Comparison of ENCODE assay signal across 1 cellular context in the genomic region with DNA sequence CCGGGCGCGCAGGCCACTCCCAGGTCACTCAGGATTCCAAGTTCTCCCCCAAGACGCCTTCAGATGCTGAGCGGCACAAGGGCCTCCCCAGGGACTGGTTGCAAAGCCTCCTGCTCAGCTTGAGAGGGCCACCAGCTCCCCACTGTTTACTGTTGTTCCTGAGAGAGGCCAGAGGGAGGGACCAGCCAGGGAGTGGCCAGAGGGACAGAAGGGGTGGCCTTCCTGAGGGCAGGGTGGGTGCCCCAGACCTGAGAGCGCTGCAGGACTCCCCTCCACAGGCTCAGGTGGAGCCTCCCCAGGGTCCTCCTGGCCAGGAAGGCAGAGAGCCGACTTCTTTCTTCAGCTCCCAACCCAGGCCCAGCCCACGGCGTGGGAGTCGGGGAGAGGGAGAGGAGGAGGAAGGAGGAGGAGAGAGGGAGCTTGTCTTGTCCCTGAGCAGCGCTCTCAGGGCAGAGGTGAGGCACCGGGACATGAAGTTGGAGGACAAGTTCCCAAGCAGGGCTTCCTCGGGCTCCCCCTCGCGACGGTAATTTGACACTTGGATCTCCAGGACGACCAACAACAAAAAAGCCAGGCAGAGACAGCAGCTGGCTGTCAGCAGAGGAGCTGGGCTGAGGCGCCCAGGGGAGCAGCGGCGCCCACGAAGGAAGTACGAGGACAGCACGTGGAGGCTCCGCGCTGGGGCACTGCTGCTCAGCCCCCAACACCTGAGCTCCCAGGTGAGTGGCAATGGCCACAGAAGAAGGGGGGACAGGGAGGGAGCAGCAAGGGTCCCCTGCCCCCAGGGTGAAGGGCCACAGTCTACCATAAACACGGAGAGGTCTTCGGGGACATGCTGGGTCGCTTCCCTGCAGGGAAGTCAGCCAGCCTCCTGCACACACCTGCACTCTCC.
TF ChIP-seq lines count a peak whose summit lies in the region.

No MANE protein-coding gene starts in this region.

TF ChIP-seq in K562, 482 proteins besides CTCF, POLR2A, EP300 and RAD21 (continued from another document and continues in another):
- TF ChIP-seq ZNF507 (tag; conservative IDR thresholded peaks at IDR 0.05), result no peak
- TF ChIP-seq HCFC1 (IDR thresholded peaks at IDR 0.05; ENCODE audit: low read depth, low read length), result peak; percentile 30; the same call in 1 of the 2 replicates
- TF ChIP-seq, protein P1, sequence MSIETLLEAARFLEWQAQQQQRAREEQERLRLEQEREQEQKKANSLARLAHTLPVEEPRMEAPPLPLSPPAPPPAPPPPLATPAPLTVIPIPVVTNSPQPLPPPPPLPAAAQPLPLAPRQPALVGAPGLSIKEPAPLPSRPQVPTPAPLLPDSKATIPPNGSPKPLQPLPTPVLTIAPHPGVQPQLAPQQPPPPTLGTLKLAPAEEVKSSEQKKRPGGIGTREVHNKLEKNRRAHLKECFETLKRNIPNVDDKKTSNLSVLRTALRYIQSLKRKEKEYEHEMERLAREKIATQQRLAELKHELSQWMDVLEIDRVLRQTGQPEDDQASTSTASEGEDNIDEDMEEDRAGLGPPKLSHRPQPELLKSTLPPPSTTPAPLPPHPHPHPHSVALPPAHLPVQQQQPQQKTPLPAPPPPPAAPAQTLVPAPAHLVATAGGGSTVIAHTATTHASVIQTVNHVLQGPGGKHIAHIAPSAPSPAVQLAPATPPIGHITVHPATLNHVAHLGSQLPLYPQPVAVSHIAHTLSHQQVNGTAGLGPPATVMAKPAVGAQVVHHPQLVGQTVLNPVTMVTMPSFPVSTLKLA (conservative IDR thresholded peaks at IDR 0.05), result peak; percentile 66 to 81
- no peak for TF ChIP-seq C11orf30 (IDR thresholded peaks at IDR 0.05; ENCODE audit: low read depth)
- TF ChIP-seq FOXK1 (CRISPR knock-in tag; IDR thresholded peaks at IDR 0.05; ENCODE audit: borderline replicate concordance), result 0 out of 2 replicates have a peak, but pooled peaks have one; percentile 35
- no peak for TF ChIP-seq RHOXF2B (CRISPR knock-in tag; conservative IDR thresholded peaks at IDR 0.05)
- peak in 1 of 2 experiments; percentile 93; a peak in 2 of 4 replicates for TF ChIP-seq HDAC1 (IDR thresholded peaks at IDR 0.05)
- TF ChIP-seq EGR1 (conservative IDR thresholded peaks at IDR 0.05), result peak; percentile 75
- no peak for TF ChIP-seq MCM2 (IDR thresholded peaks at IDR 0.05; ENCODE audit: low read depth)
- peak; percentile 93 for TF ChIP-seq NKRF (IDR thresholded peaks at IDR 0.05; ENCODE audit: borderline replicate concordance)
- TF ChIP-seq PHB2 (IDR thresholded peaks at IDR 0.05; ENCODE audit: low read depth), result no peak
- no peak for TF ChIP-seq SREBF1 (IDR thresholded peaks at IDR 0.05; ENCODE audit: borderline replicate concordance, low read depth, low read length)
- TF ChIP-seq, protein P2, sequence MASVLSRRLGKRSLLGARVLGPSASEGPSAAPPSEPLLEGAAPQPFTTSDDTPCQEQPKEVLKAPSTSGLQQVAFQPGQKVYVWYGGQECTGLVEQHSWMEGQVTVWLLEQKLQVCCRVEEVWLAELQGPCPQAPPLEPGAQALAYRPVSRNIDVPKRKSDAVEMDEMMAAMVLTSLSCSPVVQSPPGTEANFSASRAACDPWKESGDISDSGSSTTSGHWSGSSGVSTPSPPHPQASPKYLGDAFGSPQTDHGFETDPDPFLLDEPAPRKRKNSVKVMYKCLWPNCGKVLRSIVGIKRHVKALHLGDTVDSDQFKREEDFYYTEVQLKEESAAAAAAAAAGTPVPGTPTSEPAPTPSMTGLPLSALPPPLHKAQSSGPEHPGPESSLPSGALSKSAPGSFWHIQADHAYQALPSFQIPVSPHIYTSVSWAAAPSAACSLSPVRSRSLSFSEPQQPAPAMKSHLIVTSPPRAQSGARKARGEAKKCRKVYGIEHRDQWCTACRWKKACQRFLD (CRISPR knock-in tag; IDR thresholded peaks at IDR 0.05), result no peak
- no peak for TF ChIP-seq PTRF (tag; IDR thresholded peaks at IDR 0.05)
- TF ChIP-seq RFX5 (IDR thresholded peaks at IDR 0.05; ENCODE audit: low read depth, low read length), result no peak
- TF ChIP-seq ZFP30 (CRISPR knock-in tag; IDR thresholded peaks at IDR 0.05; ENCODE audit: borderline replicate concordance), result no peak
- TF ChIP-seq HDAC2 (IDR thresholded peaks at IDR 0.05), result peak; percentile 58; the same call in 1 of the 2 replicates
- TF ChIP-seq, protein P3, sequence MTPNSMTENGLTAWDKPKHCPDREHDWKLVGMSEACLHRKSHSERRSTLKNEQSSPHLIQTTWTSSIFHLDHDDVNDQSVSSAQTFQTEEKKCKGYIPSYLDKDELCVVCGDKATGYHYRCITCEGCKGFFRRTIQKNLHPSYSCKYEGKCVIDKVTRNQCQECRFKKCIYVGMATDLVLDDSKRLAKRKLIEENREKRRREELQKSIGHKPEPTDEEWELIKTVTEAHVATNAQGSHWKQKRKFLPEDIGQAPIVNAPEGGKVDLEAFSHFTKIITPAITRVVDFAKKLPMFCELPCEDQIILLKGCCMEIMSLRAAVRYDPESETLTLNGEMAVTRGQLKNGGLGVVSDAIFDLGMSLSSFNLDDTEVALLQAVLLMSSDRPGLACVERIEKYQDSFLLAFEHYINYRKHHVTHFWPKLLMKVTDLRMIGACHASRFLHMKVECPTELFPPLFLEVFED (CRISPR knock-in tag; conservative IDR thresholded peaks at IDR 0.05), result no peak
- TF ChIP-seq SREBF2 (CRISPR knock-in tag; IDR thresholded peaks at IDR 0.05), result no peak
- TF ChIP-seq HDAC3 (IDR thresholded peaks at IDR 0.05; ENCODE audit: borderline replicate concordance, partially characterized antibody), result no peak
- no peak for TF ChIP-seq TCF15 (CRISPR knock-in tag; IDR thresholded peaks at IDR 0.05)
- no peak; the same call in 1 of the 2 replicates for TF ChIP-seq ZNF384 (IDR thresholded peaks at IDR 0.05; ENCODE audit: low read depth, low read length)
- TF ChIP-seq U2AF1 (optimal IDR thresholded peaks at IDR 0.05; ENCODE audit: low read depth, low read length), result no peak
- no peak for TF ChIP-seq ZNF232 (CRISPR knock-in tag; IDR thresholded peaks at IDR 0.05)
- TF ChIP-seq ZC3H4 (CRISPR knock-in tag; IDR thresholded peaks at IDR 0.05; ENCODE audit: borderline replicate concordance), result no peak
- TF ChIP-seq ELF1 (tag; IDR thresholded peaks at IDR 0.05), result no peak
- no peak for TF ChIP-seq CREB1 (IDR thresholded peaks at IDR 0.05)
- TF ChIP-seq CREB1 (CRISPR knock-in tag; IDR thresholded peaks at IDR 0.05), result no peak; the same call in none of the 2 replicates
- TF ChIP-seq, protein P4, sequence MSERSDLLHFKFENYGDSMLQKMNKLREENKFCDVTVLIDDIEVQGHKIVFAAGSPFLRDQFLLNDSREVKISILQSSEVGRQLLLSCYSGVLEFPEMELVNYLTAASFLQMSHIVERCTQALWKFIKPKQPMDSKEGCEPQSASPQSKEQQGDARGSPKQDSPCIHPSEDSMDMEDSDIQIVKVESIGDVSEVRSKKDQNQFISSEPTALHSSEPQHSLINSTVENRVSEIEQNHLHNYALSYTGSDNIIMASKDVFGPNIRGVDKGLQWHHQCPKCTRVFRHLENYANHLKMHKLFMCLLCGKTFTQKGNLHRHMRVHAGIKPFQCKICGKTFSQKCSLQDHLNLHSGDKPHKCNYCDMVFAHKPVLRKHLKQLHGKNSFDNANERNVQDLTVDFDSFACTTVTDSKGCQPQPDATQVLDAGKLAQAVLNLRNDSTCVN (CRISPR knock-in tag; IDR thresholded peaks at IDR 0.05), result no peak
- peak; percentile 43 for TF ChIP-seq SMC3 (conservative IDR thresholded peaks at IDR 0.05; ENCODE audit: insufficient read depth, low read depth, low read length)
- TF ChIP-seq ZNF717 (CRISPR knock-in tag; IDR thresholded peaks at IDR 0.05), result no peak
- no peak for TF ChIP-seq PHB (CRISPR knock-in tag; IDR thresholded peaks at IDR 0.05)
- TF ChIP-seq XRCC5 (IDR thresholded peaks at IDR 0.05; ENCODE audit: low read depth, low read length), result peak; percentile 89; the same call in 1 of the 2 replicates
- 0 out of 2 replicates have a peak, but pooled peaks have one; percentile 31 for TF ChIP-seq SMARCE1 (IDR thresholded peaks at IDR 0.05)
- TF ChIP-seq ESRRB (CRISPR knock-in tag; IDR thresholded peaks at IDR 0.05; ENCODE audit: borderline replicate concordance), result no peak
- peak in 1 of 2 experiments; percentile 47; a peak in 1 of 4 replicates for TF ChIP-seq MAZ (CRISPR knock-in tag; conservative IDR thresholded peaks at IDR 0.05 in 1 of 2, IDR thresholded peaks at IDR 0.05 in 1 of 2)
- no peak for TF ChIP-seq ZNF239 (CRISPR knock-in tag; IDR thresholded peaks at IDR 0.05)
- TF ChIP-seq TCF7 (IDR thresholded peaks at IDR 0.05; ENCODE audit: borderline replicate concordance), result 0 out of 2 replicates have a peak, but pooled peaks have one; percentile 17
- TF ChIP-seq CTBP1 (IDR thresholded peaks at IDR 0.05; ENCODE audit: borderline replicate concordance), result peak; percentile 59; the same call in 1 of the 2 replicates
- TF ChIP-seq, protein P5, sequence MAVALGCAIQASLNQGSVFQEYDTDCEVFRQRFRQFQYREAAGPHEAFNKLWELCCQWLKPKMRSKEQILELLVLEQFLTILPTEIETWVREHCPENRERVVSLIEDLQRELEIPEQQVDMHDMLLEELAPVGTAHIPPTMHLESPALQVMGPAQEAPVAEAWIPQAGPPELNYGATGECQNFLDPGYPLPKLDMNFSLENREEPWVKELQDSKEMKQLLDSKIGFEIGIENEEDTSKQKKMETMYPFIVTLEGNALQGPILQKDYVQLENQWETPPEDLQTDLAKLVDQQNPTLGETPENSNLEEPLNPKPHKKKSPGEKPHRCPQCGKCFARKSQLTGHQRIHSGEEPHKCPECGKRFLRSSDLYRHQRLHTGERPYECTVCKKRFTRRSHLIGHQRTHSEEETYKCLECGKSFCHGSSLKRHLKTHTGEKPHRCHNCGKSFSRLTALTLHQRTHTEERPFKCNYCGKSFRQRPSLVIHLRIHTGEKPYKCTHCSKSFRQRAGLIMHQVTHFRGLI (CRISPR knock-in tag; IDR thresholded peaks at IDR 0.05), result no peak
- peak; percentile 68; the same call in 1 of the 2 replicates for TF ChIP-seq MXI1 (IDR thresholded peaks at IDR 0.05; ENCODE audit: low read depth, low read length)
